Comparison of ENCODE assay signal across 1 cellular context in genomic region chr15:41561104-41561776, GRCh38.
TF ChIP-seq lines count a peak whose summit lies in the region.

No MANE protein-coding gene starts in this region.

TF ChIP-seq in GM23338, 12 proteins besides CTCF, POLR2A, EP300 and RAD21 (continued from another document):
- no peak for TF ChIP-seq ZNF462 (CRISPR knock-in tag; IDR thresholded peaks at IDR 0.05)
- TF ChIP-seq CREB1 (CRISPR knock-in tag; IDR thresholded peaks at IDR 0.05; ENCODE audit: low read depth) = no peak
- TF ChIP-seq ETS1 (IDR thresholded peaks at IDR 0.05) = no peak
- no peak for TF ChIP-seq ZNF331 (CRISPR knock-in tag; IDR thresholded peaks at IDR 0.05; ENCODE audit: low read depth)
